In genomic region chr11:33292306-33292705, GRCh38 we compare ENCODE assay signal across 14 cellular contexts. TPM values are rescaled to one million over a fixed set of nuclear protein-coding genes. Genes with fewer than 3 reads are reported as not detected.
DNase-seq lines count a peak whose midpoint lies in the region; ATAC-seq and TF ChIP-seq lines count a peak whose summit lies in the region.
"Had no signal": no experiment of that assay in that cellular context is flagged by ENCODE, and none has a peak within 500 bp of the region (broad histone marks: within the 10 kb centered on the region; RNA-seq: fewer than 3 reads in every experiment).

No MANE protein-coding gene starts in this region.

- peak overlapping the region; percentile 98 for H3K27ac ChIP-seq in cardiac muscle cell
- peak overlapping the region; percentile 88 for H3K27ac ChIP-seq in left ventricle myocardium inferior (replicated peaks)
- peak overlapping the region; percentile 48 to 75 for H3K27ac ChIP-seq in uterus
- H3K27ac ChIP-seq: PC-9 had no signal

- DNase-seq in cardiac muscle cell (ENCODE audit: low read depth in 1 of 2, low spot score in 1 of 2) = peak in 1 of 2 donors; percentile 63
- DNase-seq in left cardiac atrium = no peak
- DNase-seq in left ventricle myocardium inferior = no peak
- DNase-seq in progenitor cell of endocrine pancreas (ENCODE audit: low spot score, unreplicated experiment) = no peak
- no peak for DNase-seq in uterus
- no peak for DNase-seq in NCI-H526 treated with DMSO at 0.1 percent for 48 hours (lab: John Stamatoyannopoulos, UW)
- DNase-seq in kidney tubule cell (ENCODE audit: low spot score) = no peak
- DNase-seq: C1 segment of cervical spinal cord, COR-L47, NCI-H146, PC-9 had no signal

- H3K36me3 Mint-ChIP-seq in progenitor cell of endocrine pancreas (ENCODE audit: insufficient read depth) = peaks cover 23% of the 10 kb centered on the region

- H3K4me3 Mint-ChIP-seq in progenitor cell of endocrine pancreas (ENCODE audit: low read depth) = no peak overlapping the region
- H3K4me3 Mint-ChIP-seq: IgD-negative memory B cell had no signal

- H3K27ac Mint-ChIP-seq in progenitor cell of endocrine pancreas = peak overlapping the region; percentile 53

- no peaks in the 10 kb centered on the region for H3K9me3 ChIP-seq in cardiac muscle cell (ENCODE audit: low read depth)
- no peaks in the 10 kb centered on the region for H3K9me3 ChIP-seq in left ventricle myocardium inferior (replicated peaks)
- H3K9me3 ChIP-seq in uterus = no peaks in the 10 kb centered on the region

- no peaks in the 10 kb centered on the region for H3K27me3 ChIP-seq in cardiac muscle cell
- no peaks in the 10 kb centered on the region for H3K27me3 ChIP-seq in left ventricle myocardium inferior (ENCODE audit: low read depth)
- no peaks in the 10 kb centered on the region for H3K27me3 ChIP-seq in uterus

- intact Hi-C loops in left cardiac atrium (cut with DNase I) (no loop called here), left ventricle myocardium inferior (cut with micrococcal nuclease) (no loop called here), uterus (cut with DNase I; ENCODE audit: low total_unique reads) (no loop called here)

- ATAC-seq in left cardiac atrium (no peak), HG02798 (IDR thresholded peaks at IDR 0.05; ENCODE audit: poor library complexity, unreplicated experiment) (no peak)
- ATAC-seq: HCT116 had no signal

- no peak for TF ChIP-seq POLR2A in uterus (IDR thresholded peaks at IDR 0.05)

- H3K9me3 Mint-ChIP-seq in progenitor cell of endocrine pancreas (ENCODE audit: low read depth) = peaks cover 4% of the 10 kb centered on the region
- H3K9me3 Mint-ChIP-seq: IgD-negative memory B cell had no signal

- H3K36me3 ChIP-seq in cardiac muscle cell = peaks cover 15% of the 10 kb centered on the region
- H3K36me3 ChIP-seq in left ventricle myocardium inferior = peaks cover 29% of the 10 kb centered on the region
- H3K36me3 ChIP-seq in uterus = no peaks in the 10 kb centered on the region

- H3K4me1 ChIP-seq in cardiac muscle cell (ENCODE audit: low read depth) (peaks cover 63% of the 10 kb centered on the region), left ventricle myocardium inferior (peaks cover 95% of the 10 kb centered on the region), uterus (peaks cover 0 to 12% of the 10 kb centered on the region in 2 donors)

- no peaks in the 10 kb centered on the region for H3K27me3 Mint-ChIP-seq in progenitor cell of endocrine pancreas
- H3K27me3 Mint-ChIP-seq: IgD-negative memory B cell had no signal

- H3K4me3 ChIP-seq in cardiac muscle cell (peak overlapping the region; percentile 37), left ventricle myocardium inferior (peak overlapping the region; percentile 49), uterus (no peak overlapping the region)
- H3K4me3 ChIP-seq: PC-9 had no signal

- TF ChIP-seq CTCF in cardiac muscle cell (IDR thresholded peaks at IDR 0.05; ENCODE audit: low read depth, low read length) = no peak
- no peak for TF ChIP-seq CTCF in left ventricle myocardium inferior (IDR thresholded peaks at IDR 0.05; ENCODE audit: borderline replicate concordance)
- TF ChIP-seq CTCF in progenitor cell of endocrine pancreas (IDR thresholded peaks at IDR 0.05; ENCODE audit: unreplicated experiment) = no peak
- no peak for TF ChIP-seq CTCF in uterus (IDR thresholded peaks at IDR 0.05)

- H3K4me1 Mint-ChIP-seq in progenitor cell of endocrine pancreas (ENCODE audit: low read depth) = peaks cover 31% of the 10 kb centered on the region

RNA-seq across cellular contexts. Expression of gene HIPK3, which starts 35.1 kb away (rescaled TPM):
- 134 and 179 TPM in 2 replicates for total RNA-seq in cardiac muscle cell
- 56.6 and 106 TPM in 2 replicates for polyA plus RNA-seq in cardiac muscle cell
- 100 to 1,000 TPM; 202 to 226 TPM for total RNA-seq in left cardiac atrium
- 247 TPM for total RNA-seq in left ventricle myocardium inferior
- 65.4 and 66.2 TPM in 2 replicates for total RNA-seq in progenitor cell of endocrine pancreas
- total RNA-seq in uterus = 100 to 1,000 TPM; 267 to 391 (median 316) TPM

Comparison
In these comparisons a context has a peak if more than half of its experiments do, and no peak if none do; other contexts are left out.
1. H3K4me3 ChIP-seq: peak in cardiac muscle cell (single experiment) and left ventricle myocardium inferior (single experiment); none in uterus (0 of 2).
2. Peak in every context shown above with its lines, with median percentiles within 50 percentile points of each other: H3K27ac ChIP-seq.